11 cellular contexts compared by ENCODE assay signal in the genomic region with DNA sequence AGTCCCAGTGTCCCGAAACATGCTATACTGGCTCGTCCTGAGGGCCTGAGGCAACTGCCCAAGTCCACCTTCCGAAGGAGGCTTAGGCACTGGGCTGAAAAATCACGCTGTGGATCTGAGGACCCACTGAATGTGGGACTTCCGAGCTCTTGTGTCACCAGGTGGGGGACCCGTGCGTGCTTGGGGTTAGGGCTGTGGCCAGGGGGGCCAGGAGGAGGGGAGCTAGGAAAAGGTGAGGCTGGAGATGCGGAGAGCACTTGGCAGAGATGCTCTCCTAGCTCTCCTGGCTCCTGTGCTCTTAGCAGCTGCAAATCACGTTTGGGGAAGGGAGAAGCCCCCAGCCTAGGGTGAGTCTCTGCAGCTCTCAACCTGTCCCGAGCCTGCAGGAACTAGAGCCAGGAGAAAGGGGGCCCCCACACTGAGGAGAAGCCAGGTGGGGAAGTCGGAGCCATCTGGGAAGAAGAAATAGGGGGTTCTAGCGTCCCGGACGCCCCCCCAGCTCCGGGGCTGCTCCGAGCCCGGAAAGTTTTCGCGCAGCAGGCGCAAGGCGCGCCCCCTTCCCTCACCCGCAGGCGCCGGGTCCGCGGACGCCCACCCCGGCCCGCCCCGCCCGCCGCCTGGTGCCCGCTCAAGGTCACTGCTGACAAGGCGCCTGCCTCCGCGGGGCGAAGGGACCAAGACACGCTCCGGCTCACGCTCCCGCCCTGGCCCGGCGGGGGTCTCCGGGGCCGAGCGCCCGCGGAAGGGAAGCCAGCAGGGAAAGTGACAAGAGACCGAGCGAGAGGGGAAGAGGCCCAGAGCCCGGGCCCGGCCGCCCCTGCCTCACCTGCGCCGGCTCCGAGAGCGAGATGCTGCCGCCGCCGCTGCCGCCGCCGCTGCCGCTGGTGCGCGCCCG.
DNase-seq lines count a peak whose midpoint lies in the region; ATAC-seq and TF ChIP-seq lines count a peak whose summit lies in the region.
"Had no signal": no experiment of that assay in that cellular context is flagged by ENCODE, and none has a peak within 500 bp of the region (broad histone marks: within the 10 kb centered on the region; RNA-seq: fewer than 3 reads in every experiment).

No MANE protein-coding gene starts in this region.

- H3K27ac Mint-ChIP-seq in CD8-positive, alpha-beta memory T cell, result no peak overlapping the region
- no peak overlapping the region for H3K27ac Mint-ChIP-seq in effector memory CD8-positive, alpha-beta T cell

- CTCF ChIA-PET in CD8-positive, alpha-beta memory T cell (lab: Charles Lee), result no interaction called here

- H2BK5ac ChIP-seq in neuronal stem cell (ENCODE audit: low read length), result peak overlapping the region; percentile 19

- H4K91ac ChIP-seq in neuronal stem cell (ENCODE audit: low read depth, low read length, poor library complexity), result no peak overlapping the region

- TF ChIP-seq CTCF in GM10266 (IDR thresholded peaks at IDR 0.05; ENCODE audit: control insufficient read depth, insufficient read depth, low read depth, missing control alignments), result no peak

- WGBS in neuronal stem cell (ENCODE audit: extremely low coverage in 2 of 2, insufficient read length in 2 of 2, insufficient replicate concordance in 1 of 2), 2 donors, result no CpG with 5 or more reads among the region's 68 CpGs

- no peaks in the 10 kb centered on the region for H3K36me3 ChIP-seq in CD8-positive, alpha-beta memory T cell (ENCODE audit: insufficient read depth, low read length)
- H3K36me3 ChIP-seq in HUES48 (ENCODE audit: control insufficient read depth, insufficient read depth, low read length) (no peaks in the 10 kb centered on the region), neuronal stem cell (replicated peaks in 1 of 2; ENCODE audit: control insufficient read depth in 2 of 2, insufficient read depth in 2 of 2, low read length in 2 of 2) (no peaks in the 10 kb centered on the region)
- H3K36me3 ChIP-seq: adrenal gland, neutrophil had no signal

- ATAC-seq in effector memory CD8-positive, alpha-beta T cell (replicated peaks), result no peak
- ATAC-seq in HG03439 (IDR thresholded peaks at IDR 0.05; ENCODE audit: unreplicated experiment) (no peak), GM18498 (IDR thresholded peaks at IDR 0.05; ENCODE audit: unreplicated experiment) (no peak)

- H3K4ac ChIP-seq in neuronal stem cell (ENCODE audit: low read length), result no peak overlapping the region

- peaks cover 57 to 82% of the 10 kb centered on the region in 2 donors for H3K27me3 Mint-ChIP-seq in CD8-positive, alpha-beta memory T cell
- H3K27me3 Mint-ChIP-seq in effector memory CD8-positive, alpha-beta T cell, result peaks cover 75 to 89% of the 10 kb centered on the region in 2 donors

- peak overlapping the region; percentile 92 for H3K23ac ChIP-seq in neuronal stem cell (ENCODE audit: low read depth, low read length, poor library complexity)

- H3K9me3 Mint-ChIP-seq in CD8-positive, alpha-beta memory T cell, result no peaks in the 10 kb centered on the region
- H3K9me3 Mint-ChIP-seq in effector memory CD8-positive, alpha-beta T cell, result no peaks in the 10 kb centered on the region

- H2BK120ac ChIP-seq in neuronal stem cell (ENCODE audit: low read depth, low read length), result no peak overlapping the region

- POLR2A ChIA-PET in CD8-positive, alpha-beta memory T cell (lab: Charles Lee), result no interaction called here

- no peak overlapping the region for H4K8ac ChIP-seq in neuronal stem cell (ENCODE audit: low read depth, low read length)

- H3K4me3 Mint-ChIP-seq in CD8-positive, alpha-beta memory T cell, result peak overlapping the region in 4 of 7 donors; percentile 28 to 64 (median 49)
- H3K4me3 Mint-ChIP-seq in effector memory CD8-positive, alpha-beta T cell, result peak overlapping the region; percentile 29 to 63

- no peak overlapping the region for H3K4me3 ChIP-seq in CD8-positive, alpha-beta memory T cell (ENCODE audit: low read length)
- peak overlapping the region; percentile 62 for H3K4me3 ChIP-seq in HUES48 (ENCODE audit: low read depth, low read length)
- H3K4me3 ChIP-seq in neuronal stem cell (ENCODE audit: low read length in 2 of 2), result peak overlapping the region in 1 of 2 donors; percentile 75
- H3K4me3 ChIP-seq: adrenal gland had no signal

- peaks cover 0 to 8% (median 6%) of the 10 kb centered on the region in 3 donors for H3K4me1 Mint-ChIP-seq in CD8-positive, alpha-beta memory T cell
- H3K4me1 Mint-ChIP-seq in effector memory CD8-positive, alpha-beta T cell (ENCODE audit: low read depth in 2 of 2), result peaks cover 0 to 13% of the 10 kb centered on the region in 2 donors

- H3K4me2 ChIP-seq in neuronal stem cell (ENCODE audit: insufficient read depth, low read length, poor library complexity, severe bottlenecking), result peak overlapping the region; percentile 90

- no peak overlapping the region for H3K27ac ChIP-seq in CD8-positive, alpha-beta memory T cell (ENCODE audit: low read depth, low read length)
- H3K27ac ChIP-seq in HUES48 (ENCODE audit: low read depth, low read length) (no peak overlapping the region), neuronal stem cell (replicated peaks; ENCODE audit: low read length) (no peak overlapping the region)
- H3K27ac ChIP-seq: adrenal gland, neutrophil had no signal

- peak overlapping the region; percentile 20 for H2BK15ac ChIP-seq in neuronal stem cell (ENCODE audit: low read length)

- no peak for DNase-seq in CD8-positive, alpha-beta memory T cell
- no peak for DNase-seq in effector memory CD8-positive, alpha-beta T cell
- DNase-seq in neuronal stem cell (ENCODE audit: low spot score) (peak; percentile 30), GM10266 (ENCODE audit: extremely low spot score) (no peak)
- DNase-seq in stimulated activated CD4-positive, alpha-beta T cell treated with anti-CD3 and anti-CD28 coated beads, Interleukin-4, amount 100 ng/mL, for 24 hours, result no peak
- DNase-seq: adrenal gland, GDM1 had no signal

- no peak overlapping the region for H3K9ac ChIP-seq in HUES48 (ENCODE audit: low read depth, low read length)
- H3K9ac ChIP-seq in neuronal stem cell (ENCODE audit: low read depth, low read length, poor library complexity), result peak overlapping the region; percentile 10

- peak overlapping the region; percentile 78 for H3K14ac ChIP-seq in neuronal stem cell (ENCODE audit: low read length)

- H2AFZ ChIP-seq in neuronal stem cell (ENCODE audit: low read length), result peak overlapping the region; percentile 80

- H3K36me3 Mint-ChIP-seq in CD8-positive, alpha-beta memory T cell, result no peaks in the 10 kb centered on the region
- H3K36me3 Mint-ChIP-seq in effector memory CD8-positive, alpha-beta T cell (ENCODE audit: insufficient read depth), result no peaks in the 10 kb centered on the region

- peak overlapping the region; percentile 62 for H2AK5ac ChIP-seq in neuronal stem cell (ENCODE audit: low read depth, low read length)

- peak overlapping the region; percentile 49 for H3K18ac ChIP-seq in neuronal stem cell (ENCODE audit: low read length)

- H3K4me1 ChIP-seq in CD8-positive, alpha-beta memory T cell (ENCODE audit: insufficient read depth, low read length), result no peaks in the 10 kb centered on the region
- H3K4me1 ChIP-seq in HUES48 (ENCODE audit: control insufficient read depth, insufficient read depth, low read length), result no peaks in the 10 kb centered on the region; the same call in 1 of the 2 replicates
- H3K4me1 ChIP-seq in neuronal stem cell (ENCODE audit: control insufficient read depth in 2 of 2, insufficient read depth in 1 of 2, low read depth in 1 of 2, low read length in 2 of 2), result peaks cover 0 to 8% of the 10 kb centered on the region in 2 donors
- H3K4me1 ChIP-seq: adrenal gland had no signal

- peaks cover 25% of the 10 kb centered on the region for H3K27me3 ChIP-seq in CD8-positive, alpha-beta memory T cell (ENCODE audit: insufficient read depth, low read length, poor library complexity, severe bottlenecking)
- peaks cover 48% of the 10 kb centered on the region for H3K27me3 ChIP-seq in HUES48 (ENCODE audit: control insufficient read depth, insufficient read depth, low read length)
- H3K27me3 ChIP-seq in neuronal stem cell (ENCODE audit: control insufficient read depth in 3 of 3, insufficient read depth in 3 of 3, low read depth in 1 of 3, low read length in 3 of 3), result peaks cover 7 to 75% (median 35%) of the 10 kb centered on the region in 3 experiments

- no peaks in the 10 kb centered on the region for H3K79me1 ChIP-seq in neuronal stem cell (ENCODE audit: low read depth, low read length)

- H2BK12ac ChIP-seq in neuronal stem cell (ENCODE audit: low read length), result no peak overlapping the region

- no peaks in the 10 kb centered on the region for H3K9me3 ChIP-seq in CD8-positive, alpha-beta memory T cell (ENCODE audit: low read length)
- no peaks in the 10 kb centered on the region for H3K9me3 ChIP-seq in HUES48 (ENCODE audit: control insufficient read depth, insufficient read depth, low read length)
- H3K9me3 ChIP-seq in neuronal stem cell (replicated peaks in 1 of 2; ENCODE audit: control insufficient read depth in 2 of 2, insufficient read depth in 1 of 2, low read depth in 1 of 2, low read length in 2 of 2), result no peaks in the 10 kb centered on the region
- H3K9me3 ChIP-seq: adrenal gland, neutrophil had no signal
